Comparison of ENCODE assay signal across 24 cellular contexts in genomic region chr17:17899486-17899885, GRCh38.
"Had no signal": no experiment of that assay in that cellular context is flagged by ENCODE, and none has a peak within 500 bp of the region (broad histone marks: within the 10 kb centered on the region; RNA-seq: fewer than 3 reads in every experiment).

No MANE protein-coding gene starts in this region.

- H3K4me3 ChIP-seq: body of pancreas, cardiac muscle cell, left lung, pancreas, sigmoid colon, smooth muscle cell, testis had no signal

- DNase-seq: activated CD4-positive, alpha-beta memory T cell treated with anti-CD3 and anti-CD28 coated beads, Interleukin-2, amount 10 ng/mL, durations not matched to agents 7 days and 5 days; activated CD4-positive, alpha-beta T cell treated with anti-CD3 and anti-CD28 coated beads, Interleukin-2, amount 10 ng/mL, durations not matched to agents 24 days and 14 days; activated CD8-positive, alpha-beta memory T cell treated with anti-CD3 and anti-CD28 coated beads, Interleukin-2, amount 10 ng/mL, durations not matched to agents 7 days and 5 days; activated effector memory CD4-positive, alpha-beta T cell treated with anti-CD3 and anti-CD28 coated beads, Interleukin-2, amount 50 U/mL, for 16 hours; activated naive CD4-positive, alpha-beta T cell treated with anti-CD3 and anti-CD28 coated beads, Interleukin-2, amount 10 ng/mL, durations not matched to agents 7 days and 5 days; activated naive CD8-positive, alpha-beta T cell treated with anti-CD3 and anti-CD28 coated beads, Interleukin-2, amount 50 U/mL, for 24 hours; activated T-cell treated with anti-CD3 and anti-CD28 coated beads for 4 hours; anterior cingulate cortex; body of pancreas; effector CD8-positive, alpha-beta T cell; foreskin melanocyte; left lung; mammary epithelial cell; midbrain; pancreas; sigmoid colon; stimulated activated CD4-positive, alpha-beta T cell treated with anti-CD3 and anti-CD28 coated beads, Interleukin-15, amount 100 ng/mL, for 24 hours; testis had no signal

- ATAC-seq: activated CD8-positive, alpha-beta memory T cell treated with anti-CD3 and anti-CD28 coated beads, Interleukin-2, amount 10 ng/mL, durations not matched to agents 7 days and 5 days; activated naive CD8-positive, alpha-beta T cell treated with anti-CD3 and anti-CD28 coated beads, Interleukin-2, amount 50 U/mL, for 24 hours; body of pancreas; esophagus mucosa; left lung; natural killer cell treated with Interleukin-12 subunit alpha and Interleukin-12 subunit beta and Interleukin-15 and Interleukin-18, amount 100 ng/mL, for 72 hours; pancreas; stimulated activated memory B cell treated with anti-CD40 and anti-IgM and Interleukin-4, amounts not matched to agents 10 μg/mL and 1 μg/mL and 100 μg/mL, for 72 hours had no signal

- H3K27ac ChIP-seq: body of pancreas, cardiac muscle cell, neutrophil, pancreas, testis had no signal

- H3K36me3 ChIP-seq: cardiac muscle cell, pancreas had no signal

- H3K9me3 ChIP-seq: body of pancreas, left lung, neutrophil, pancreas, sigmoid colon, testis had no signal

- H3K4me2 ChIP-seq: smooth muscle cell had no signal

- H3K27me3 ChIP-seq: body of pancreas, left lung, neutrophil, pancreas, sigmoid colon, testis had no signal
